7 cellular contexts compared by ENCODE assay signal in the genomic region with DNA sequence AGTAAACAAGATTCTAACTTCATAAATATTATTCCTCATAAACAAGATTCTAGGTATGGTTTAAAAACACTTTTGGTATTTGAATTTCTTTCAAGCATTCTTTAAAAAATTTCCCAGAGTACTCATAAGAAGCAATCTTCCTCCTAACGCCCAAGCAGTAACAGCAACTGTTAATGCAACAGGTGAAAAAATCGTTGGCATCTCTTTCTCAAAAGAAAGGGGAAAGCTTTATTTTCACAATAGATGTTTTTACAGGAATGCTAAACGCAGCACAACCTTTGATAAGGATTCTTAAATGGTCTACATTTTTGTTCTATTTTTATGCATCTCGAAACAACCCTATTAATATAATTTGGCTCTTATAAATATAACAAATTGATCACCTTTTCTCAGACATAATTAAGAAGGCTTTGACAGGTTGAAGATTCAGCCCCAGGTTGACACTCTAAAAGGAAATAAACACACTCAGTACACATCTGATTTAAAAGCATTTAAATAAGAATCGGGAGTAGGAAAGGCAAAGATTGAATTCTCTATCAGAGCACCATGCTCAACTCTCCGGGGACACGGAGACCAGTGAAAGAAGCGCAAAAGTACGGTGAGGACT. TPM values are rescaled to one million over a fixed set of nuclear protein-coding genes. Genes with fewer than 3 reads are reported as not detected.
DNase-seq lines count a peak whose midpoint lies in the region; ATAC-seq and TF ChIP-seq lines count a peak whose summit lies in the region.

No MANE protein-coding gene starts in this region.

- no peak for TF ChIP-seq RAD21 in HCT116 (IDR thresholded peaks at IDR 0.05; ENCODE audit: low read depth)

- POLR2A ChIA-PET in HCT116 (lab: Charles Lee), result no interaction called here

- no CpG with 5 or more reads among the region's 9 CpGs for WGBS in iPS DF 6.9 (ENCODE audit: insufficient coverage, insufficient read length)

- H2AFZ ChIP-seq in HCT116 (ENCODE audit: low read depth, low read length, poor library complexity, severe bottlenecking), result no peak overlapping the region

- H3K27ac ChIP-seq in HCT116 (ENCODE audit: low read depth, low read length) (peak overlapping the region; percentile 90), SJCRH30 (peak overlapping the region; percentile 97), iPS DF 6.9 (ENCODE audit: low read length) (no peak overlapping the region), subcutaneous abdominal adipose tissue (ENCODE audit: low read depth, low read length) (peak overlapping the region; percentile 99)

- RAD21 ChIA-PET in HCT116 (lab: Charles Lee; ENCODE audit: low non-redundant PET in 1 of 2, low total read pairs in 2 of 2, uncharacterized antibody in 2 of 2, unreplicated experiment in 2 of 2), result no interaction called here

- no peaks in the 10 kb centered on the region for H3K9me2 ChIP-seq in HCT116 (ENCODE audit: insufficient read depth)

- TSS peak; percentile 69 for BruUV-seq in HCT116 (replicated peaks; lab: Mats Ljungman, UMichigan)

- no peak overlapping the region for H3K4me3 Mint-ChIP-seq in stimulated activated naive B cell treated with anti-CD40 and anti-IgM and Interleukin-4, amounts not matched to agents 10 μg/mL and 1 μg/mL and 100 μg/mL, for 72 hours

- TF ChIP-seq POLR2A in HCT116 (IDR thresholded peaks at IDR 0.05; ENCODE audit: borderline replicate concordance, extremely low read depth, insufficient read depth, insufficient read length), result no peak

- DNase-seq in HCT116 (ENCODE audit: low read depth, low spot score) (no peak), SJCRH30 (no peak), iPS DF 6.9 (ENCODE audit: low read depth, low spot score) (no peak), ecto neural progenitor cell (ENCODE audit: low spot score) (no peak)
- DNase-seq in stimulated activated naive B cell treated with anti-CD40 and anti-IgM and Interleukin-4, amounts not matched to agents 10 μg/mL and 1 μg/mL and 100 μg/mL, for 72 hours, result no peak

- CTCF ChIA-PET in HCT116 (lab: Charles Lee), result no interaction called here

- H3K4me1 Mint-ChIP-seq in stimulated activated naive B cell treated with anti-CD40 and anti-IgM and Interleukin-4, amounts not matched to agents 10 μg/mL and 1 μg/mL and 100 μg/mL, for 72 hours, result peaks cover 0 to 18% of the 10 kb centered on the region in 2 donors

- H3K9ac ChIP-seq in HCT116 (ENCODE audit: low read length), result peak overlapping the region; percentile 87
- H3K9ac ChIP-seq in subcutaneous abdominal adipose tissue (ENCODE audit: low read length in 5 of 5), result peak overlapping the region; percentile 69 to 99 (median 98)

- intact Hi-C loops in HCT116 (cut with micrococcal nuclease), result loop anchor here (5.0 to 10.0 kb wide), 2 partner anchors 788 to 820 kb away; a partner anchor contains a TSS

- H3K9me3 ChIP-seq in HCT116 (ENCODE audit: control insufficient read depth in 1 of 2, insufficient read depth in 1 of 2, low read depth in 1 of 2, low read length in 2 of 2) (no peaks in the 10 kb centered on the region), SJCRH30 (replicated peaks) (no peaks in the 10 kb centered on the region), iPS DF 6.9 (ENCODE audit: control insufficient read depth, insufficient read depth, low read length) (no peaks in the 10 kb centered on the region), subcutaneous abdominal adipose tissue (ENCODE audit: control insufficient read depth in 5 of 5, low read length in 5 of 5) (no peaks in the 10 kb centered on the region)

- H3K27me3 Mint-ChIP-seq in stimulated activated naive B cell treated with anti-CD40 and anti-IgM and Interleukin-4, amounts not matched to agents 10 μg/mL and 1 μg/mL and 100 μg/mL, for 72 hours, result no peaks in the 10 kb centered on the region

- H3K36me3 Mint-ChIP-seq in stimulated activated naive B cell treated with anti-CD40 and anti-IgM and Interleukin-4, amounts not matched to agents 10 μg/mL and 1 μg/mL and 100 μg/mL, for 72 hours, result peaks cover 20 to 22% of the 10 kb centered on the region in 2 donors

- no peaks in the 10 kb centered on the region for H3K9me3 Mint-ChIP-seq in stimulated activated naive B cell treated with anti-CD40 and anti-IgM and Interleukin-4, amounts not matched to agents 10 μg/mL and 1 μg/mL and 100 μg/mL, for 72 hours

- no peak for TF ChIP-seq CTCF in HCT116 (IDR thresholded peaks at IDR 0.05 in 2 of 3, conservative IDR thresholded peaks at IDR 0.05 in 1 of 3; ENCODE audit: borderline replicate concordance in 1 of 3, insufficient read depth in 1 of 3, low read depth in 2 of 3, low read length in 2 of 3)

- peaks cover 4 to 18% of the 10 kb centered on the region in 2 experiments; a peak in 3 of 4 replicates for H3K4me1 ChIP-seq in HCT116 (ENCODE audit: control insufficient read depth in 1 of 2, insufficient read depth in 2 of 2, low read length in 2 of 2)
- peaks cover 6% of the 10 kb centered on the region for H3K4me1 ChIP-seq in SJCRH30
- no peaks in the 10 kb centered on the region for H3K4me1 ChIP-seq in iPS DF 6.9 (ENCODE audit: control insufficient read depth, insufficient read depth, low read length)
- peaks cover 0 to 18% (median 14%) of the 10 kb centered on the region in 5 donors for H3K4me1 ChIP-seq in subcutaneous abdominal adipose tissue (ENCODE audit: control insufficient read depth in 5 of 5, insufficient read depth in 5 of 5, low read length in 5 of 5)

- ATAC-seq in HCT116, result no peak
- no peak for ATAC-seq in HG03378 (IDR thresholded peaks at IDR 0.05; ENCODE audit: unreplicated experiment)
- no peak for ATAC-seq in stimulated activated naive B cell treated with anti-CD40 and anti-IgM and Interleukin-4, amounts not matched to agents 10 μg/mL and 1 μg/mL and 100 μg/mL, for 72 hours (replicated peaks)

- peak overlapping the region; percentile 81 for H3K4me2 ChIP-seq in HCT116 (ENCODE audit: low read length)

- no peaks in the 10 kb centered on the region for H4K20me1 ChIP-seq in HCT116 (ENCODE audit: insufficient read depth)

- peaks cover 0 to 9% of the 10 kb centered on the region in 2 experiments; a peak in 2 of 4 replicates for H3K36me3 ChIP-seq in HCT116 (ENCODE audit: control insufficient read depth in 1 of 2, insufficient read depth in 2 of 2, low read length in 2 of 2)
- peaks cover 8% of the 10 kb centered on the region for H3K36me3 ChIP-seq in SJCRH30
- H3K36me3 ChIP-seq in iPS DF 6.9 (ENCODE audit: control insufficient read depth, insufficient read depth, low read length), result no peaks in the 10 kb centered on the region
- peaks cover 0 to 5% (median 0%) of the 10 kb centered on the region in 5 donors for H3K36me3 ChIP-seq in subcutaneous abdominal adipose tissue (ENCODE audit: control insufficient read depth in 5 of 5, insufficient read depth in 5 of 5, low read length in 5 of 5)

- H3K4me3 ChIP-seq in HCT116 (replicated peaks in 1 of 2; ENCODE audit: low read depth in 1 of 2, low read length in 2 of 2) (peak overlapping the region; percentile 78 to 92), SJCRH30 (peak overlapping the region; percentile 73), iPS DF 6.9 (ENCODE audit: low read length) (peak overlapping the region; percentile 57), subcutaneous abdominal adipose tissue (ENCODE audit: low read depth in 1 of 5, low read length in 5 of 5) (peak overlapping the region; percentile 81 to 94 (median 87))

- peaks cover 47% of the 10 kb centered on the region for H3K79me2 ChIP-seq in HCT116 (ENCODE audit: insufficient read depth, low read length)

- H3K27me3 ChIP-seq in HCT116 (ENCODE audit: insufficient read depth, low read length) (no peaks in the 10 kb centered on the region), SJCRH30 (no peaks in the 10 kb centered on the region), iPS DF 6.9 (ENCODE audit: control insufficient read depth, insufficient read depth, low read length) (no peaks in the 10 kb centered on the region), subcutaneous abdominal adipose tissue (ENCODE audit: control insufficient read depth in 5 of 5, insufficient read depth in 4 of 5, low read length in 5 of 5) (no peaks in the 10 kb centered on the region)

- H3K27ac Mint-ChIP-seq in stimulated activated naive B cell treated with anti-CD40 and anti-IgM and Interleukin-4, amounts not matched to agents 10 μg/mL and 1 μg/mL and 100 μg/mL, for 72 hours, result no peak overlapping the region

TF ChIP-seq in HCT116, 20 proteins besides CTCF, POLR2A, EP300 and RAD21:
- TF ChIP-seq SIN3A (IDR thresholded peaks at IDR 0.05; ENCODE audit: low read depth) (no peak), ZNF274 (IDR thresholded peaks at IDR 0.05; ENCODE audit: low read depth, low read length) (no peak), ZFX (IDR thresholded peaks at IDR 0.05) (no peak), POLR2AphosphoS5 (IDR thresholded peaks at IDR 0.05; ENCODE audit: low read depth, low read length) (no peak), SRF (IDR thresholded peaks at IDR 0.05; ENCODE audit: low read depth) (no peak), TCF7L2 (IDR thresholded peaks at IDR 0.05; ENCODE audit: borderline replicate concordance, extremely low read depth, insufficient read depth, insufficient read length) (no peak), EZH2 (IDR thresholded peaks at IDR 0.05) (no peak), YY1 (IDR thresholded peaks at IDR 0.05; ENCODE audit: extremely low read depth, insufficient replicate concordance, low read depth, low read length) (no peak), CEBPB (IDR thresholded peaks at IDR 0.05; ENCODE audit: low read depth) (no peak), EGR1 (IDR thresholded peaks at IDR 0.05; ENCODE audit: low read depth) (no peak), JUND (IDR thresholded peaks at IDR 0.05) (no peak)
- TF ChIP-seq, protein P1, sequence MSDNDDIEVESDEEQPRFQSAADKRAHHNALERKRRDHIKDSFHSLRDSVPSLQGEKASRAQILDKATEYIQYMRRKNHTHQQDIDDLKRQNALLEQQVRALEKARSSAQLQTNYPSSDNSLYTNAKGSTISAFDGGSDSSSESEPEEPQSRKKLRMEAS (IDR thresholded peaks at IDR 0.05), result no peak
- TF ChIP-seq, protein P2, sequence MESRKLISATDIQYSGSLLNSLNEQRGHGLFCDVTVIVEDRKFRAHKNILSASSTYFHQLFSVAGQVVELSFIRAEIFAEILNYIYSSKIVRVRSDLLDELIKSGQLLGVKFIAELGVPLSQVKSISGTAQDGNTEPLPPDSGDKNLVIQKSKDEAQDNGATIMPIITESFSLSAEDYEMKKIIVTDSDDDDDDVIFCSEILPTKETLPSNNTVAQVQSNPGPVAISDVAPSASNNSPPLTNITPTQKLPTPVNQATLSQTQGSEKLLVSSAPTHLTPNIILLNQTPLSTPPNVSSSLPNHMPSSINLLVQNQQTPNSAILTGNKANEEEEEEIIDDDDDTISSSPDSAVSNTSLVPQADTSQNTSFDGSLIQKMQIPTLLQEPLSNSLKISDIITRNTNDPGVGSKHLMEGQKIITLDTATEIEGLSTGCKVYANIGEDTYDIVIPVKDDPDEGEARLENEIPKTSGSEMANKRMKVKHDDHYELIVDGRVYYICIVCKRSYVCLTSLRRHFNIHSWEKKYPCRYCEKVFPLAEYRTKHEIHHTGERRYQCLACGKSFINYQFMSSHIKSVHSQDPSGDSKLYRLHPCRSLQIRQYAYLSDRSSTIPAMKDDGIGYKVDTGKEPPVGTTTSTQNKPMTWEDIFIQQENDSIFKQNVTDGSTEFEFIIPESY (IDR thresholded peaks at IDR 0.05; ENCODE audit: extremely low read depth, insufficient replicate concordance, low read length), result no peak

RNA-seq across cellular contexts. Expression of a gene that starts 0.6 kb away (rescaled TPM):
- 29.6 TPM for total RNA-seq in HCT116 (2021; ENCODE audit: unreplicated experiment)
- 12.6 and 14.4 TPM in 2 replicates for polyA plus RNA-seq in HCT116 (2012)
- 15.7 and 17.8 TPM in 2 replicates for total RNA-seq in SJCRH30 (2014; rRNA removed; shearing (Covaris generic))
